ENCODE assay signal across 15 cellular contexts in the genomic region with DNA sequence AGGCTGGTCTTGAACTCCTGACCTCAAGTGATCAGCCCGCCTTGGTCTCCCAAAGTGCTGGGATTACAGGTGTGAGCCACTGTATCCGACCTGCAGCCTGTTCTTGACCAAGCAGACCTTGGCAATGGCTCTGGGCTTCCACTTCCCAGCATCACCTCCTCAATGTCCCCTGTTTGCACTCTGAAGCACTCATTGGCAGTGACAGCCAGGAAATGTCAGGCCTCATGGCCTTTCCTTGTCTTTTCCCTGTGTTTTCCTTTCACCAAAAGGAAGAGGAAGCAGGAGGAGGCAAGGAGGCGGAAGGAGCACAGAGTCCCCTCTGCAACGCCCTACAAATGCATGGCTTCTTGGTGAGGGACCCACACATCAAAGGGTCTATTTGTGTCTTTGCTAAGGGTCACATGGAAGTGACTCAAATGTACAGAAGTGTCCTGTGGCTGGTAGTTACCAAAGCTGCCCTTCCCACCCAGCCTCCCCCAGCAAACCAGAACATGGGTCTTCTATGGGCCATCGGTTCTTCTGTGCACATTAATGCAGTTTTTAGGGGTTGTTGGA.
DNase-seq lines count a peak whose midpoint lies in the region; ATAC-seq and TF ChIP-seq lines count a peak whose summit lies in the region.
"Had no signal": no experiment of that assay in that cellular context is flagged by ENCODE, and none has a peak within 500 bp of the region (broad histone marks: within the 10 kb centered on the region; RNA-seq: fewer than 3 reads in every experiment).

No MANE protein-coding gene starts in this region.

- H3K27me3 ChIP-seq in neutrophil = no peaks in the 10 kb centered on the region

- peaks cover 21 to 30% of the 10 kb centered on the region in 2 donors for H3K4me1 Mint-ChIP-seq in natural killer cell
- peaks cover 19 to 20% of the 10 kb centered on the region in 2 donors for H3K4me1 Mint-ChIP-seq in natural killer cell treated with Interleukin-12 subunit alpha and Interleukin-12 subunit beta and Interleukin-15 and Interleukin-18, amount 100 ng/mL, for 72 hours (ENCODE audit: low read depth in 2 of 2)
- H3K4me1 Mint-ChIP-seq in activated CD8-positive, alpha-beta T cell treated with anti-CD3 and anti-CD28 coated beads, Interleukin-2, amount 10 ng/mL, durations not matched to agents 7 days and 5 days (ENCODE audit: low read depth) = peaks cover 39% of the 10 kb centered on the region

- H3K36me3 ChIP-seq in neutrophil = peaks cover 55% of the 10 kb centered on the region

- no peak for TF ChIP-seq CTCF in natural killer cell (IDR thresholded peaks at IDR 0.05)
- no peak for TF ChIP-seq CTCF in neutrophil (IDR thresholded peaks at IDR 0.05)

- peak overlapping the region; percentile 39 for H3K27ac ChIP-seq in neutrophil

- no peak for DNase-seq in natural killer cell
- DNase-seq in natural killer cell treated with Interleukin-12 subunit alpha and Interleukin-12 subunit beta and Interleukin-15 and Interleukin-18, amount 100 ng/mL, for 72 hours (ENCODE audit: low spot score) = no peak
- DNase-seq in activated CD8-positive, alpha-beta T cell treated with anti-CD3 and anti-CD28 coated beads, Interleukin-2, amount 10 ng/mL, durations not matched to agents 7 days and 5 days = no peak
- no peak for DNase-seq in left lobe of liver (ENCODE audit: low spot score)
- no peak for DNase-seq in SKM-1 (lab: John Stamatoyannopoulos, UW; ENCODE audit: unreplicated experiment)
- DNase-seq: ACHN, Karpas-422, NCI-H1105 treated with DMSO at 0.1 percent for 48 hours, NCI-H1930, NCI-H2171, NCI-H446 treated with DMSO at 0.1 percent for 48 hours, NCI-H748 treated with DMSO at 0.1 percent for 48 hours, PC-3 had no signal

- H3K4me3 ChIP-seq in neutrophil (ENCODE audit: low read depth in 1 of 2, low read length in 1 of 2) = no peak overlapping the region

- peak overlapping the region; percentile 54 to 66 for H3K27ac Mint-ChIP-seq in natural killer cell
- peak overlapping the region in 1 of 2 donors; percentile 65 for H3K27ac Mint-ChIP-seq in natural killer cell treated with Interleukin-12 subunit alpha and Interleukin-12 subunit beta and Interleukin-15 and Interleukin-18, amount 100 ng/mL, for 72 hours
- H3K27ac Mint-ChIP-seq in activated CD8-positive, alpha-beta T cell treated with anti-CD3 and anti-CD28 coated beads, Interleukin-2, amount 10 ng/mL, durations not matched to agents 7 days and 5 days = peak overlapping the region; percentile 60

- CTCF ChIA-PET in activated CD8-positive, alpha-beta T cell treated with anti-CD3 and anti-CD28 coated beads, Interleukin-2, amount 10 ng/mL, durations not matched to agents 7 days and 5 days (lab: Charles Lee) = interaction anchor here (1.0 to 2.8 kb wide), 5 partner anchors 9 to 133 kb away, joined by 3 to 11 read pairs (median 3); no protein-coding TSS in a partner anchor

- H3K36me3 Mint-ChIP-seq in natural killer cell = no peaks in the 10 kb centered on the region
- peaks cover 5% of the 10 kb centered on the region for H3K36me3 Mint-ChIP-seq in natural killer cell treated with Interleukin-12 subunit alpha and Interleukin-12 subunit beta and Interleukin-15 and Interleukin-18, amount 100 ng/mL, for 72 hours
- H3K36me3 Mint-ChIP-seq in activated CD8-positive, alpha-beta T cell treated with anti-CD3 and anti-CD28 coated beads, Interleukin-2, amount 10 ng/mL, durations not matched to agents 7 days and 5 days (ENCODE audit: low read depth) = peaks cover 16% of the 10 kb centered on the region

- H3K4me3 Mint-ChIP-seq in natural killer cell = no peak overlapping the region
- no peak overlapping the region for H3K4me3 Mint-ChIP-seq in natural killer cell treated with Interleukin-12 subunit alpha and Interleukin-12 subunit beta and Interleukin-15 and Interleukin-18, amount 100 ng/mL, for 72 hours
- H3K4me3 Mint-ChIP-seq in activated CD8-positive, alpha-beta T cell treated with anti-CD3 and anti-CD28 coated beads, Interleukin-2, amount 10 ng/mL, durations not matched to agents 7 days and 5 days = no peak overlapping the region

- H3K9me3 Mint-ChIP-seq in natural killer cell = peaks cover 0 to 3% of the 10 kb centered on the region in 2 donors
- peaks cover 3% of the 10 kb centered on the region for H3K9me3 Mint-ChIP-seq in natural killer cell treated with Interleukin-12 subunit alpha and Interleukin-12 subunit beta and Interleukin-15 and Interleukin-18, amount 100 ng/mL, for 72 hours
- peaks cover 6% of the 10 kb centered on the region for H3K9me3 Mint-ChIP-seq in activated CD8-positive, alpha-beta T cell treated with anti-CD3 and anti-CD28 coated beads, Interleukin-2, amount 10 ng/mL, durations not matched to agents 7 days and 5 days (ENCODE audit: insufficient read depth)

- POLR2A ChIA-PET in activated CD8-positive, alpha-beta T cell treated with anti-CD3 and anti-CD28 coated beads, Interleukin-2, amount 10 ng/mL, durations not matched to agents 7 days and 5 days (lab: Charles Lee) = no interaction called here

- H3K4me1 ChIP-seq in neutrophil (ENCODE audit: control insufficient read depth in 1 of 2, insufficient read depth in 1 of 2, low read depth in 1 of 2, low read length in 1 of 2) = peaks cover 8 to 12% of the 10 kb centered on the region in 2 experiments

- H3K9me3 ChIP-seq in neutrophil = no peaks in the 10 kb centered on the region

- ATAC-seq in natural killer cell (no peak), left lobe of liver (no peak), GM19463 (IDR thresholded peaks at IDR 0.05; ENCODE audit: unreplicated experiment) (no peak)
- ATAC-seq in natural killer cell treated with Interleukin-12 subunit alpha and Interleukin-12 subunit beta and Interleukin-15 and Interleukin-18, amount 100 ng/mL, for 72 hours = no peak
- no peak for ATAC-seq in activated CD8-positive, alpha-beta T cell treated with anti-CD3 and anti-CD28 coated beads, Interleukin-2, amount 10 ng/mL, durations not matched to agents 7 days and 5 days
- ATAC-seq: PC-3 had no signal

- intact Hi-C loops in natural killer cell (cut with micrococcal nuclease) = no loop called here

- H3K27me3 Mint-ChIP-seq in natural killer cell (ENCODE audit: low read depth in 2 of 2) = no peaks in the 10 kb centered on the region
- H3K27me3 Mint-ChIP-seq in natural killer cell treated with Interleukin-12 subunit alpha and Interleukin-12 subunit beta and Interleukin-15 and Interleukin-18, amount 100 ng/mL, for 72 hours = no peaks in the 10 kb centered on the region
- no peaks in the 10 kb centered on the region for H3K27me3 Mint-ChIP-seq in activated CD8-positive, alpha-beta T cell treated with anti-CD3 and anti-CD28 coated beads, Interleukin-2, amount 10 ng/mL, durations not matched to agents 7 days and 5 days (ENCODE audit: low read depth)
